In genomic region chr4:39802005-39802404, GRCh38 we compare ENCODE assay signal across 29 cellular contexts.
"Had no signal": no experiment of that assay in that cellular context is flagged by ENCODE, and none has a peak within 500 bp of the region (broad histone marks: within the 10 kb centered on the region; RNA-seq: fewer than 3 reads in every experiment).

No MANE protein-coding gene starts in this region.

- H3K27ac Mint-ChIP-seq: activated CD4-positive, alpha-beta memory T cell treated with anti-CD3 and anti-CD28 coated beads, Interleukin-2, amount 10 ng/mL, durations not matched to agents 7 days and 5 days; activated CD4-positive, alpha-beta T cell treated with anti-CD3 and anti-CD28 coated beads, Interleukin-2, amount 10 ng/mL, durations not matched to agents 7 days and 5 days; activated naive CD4-positive, alpha-beta T cell treated with anti-CD3 and anti-CD28 coated beads for 36 hours; activated naive CD4-positive, alpha-beta T cell treated with anti-CD3 and anti-CD28 coated beads, Interleukin-2, amount 50 U/mL, for 24 hours; activated naive CD8-positive, alpha-beta T cell treated with anti-CD3 and anti-CD28 coated beads for 36 hours; activated naive CD8-positive, alpha-beta T cell treated with anti-CD3 and anti-CD28 coated beads, Interleukin-2, amount 50 U/mL, for 24 hours; activated T-helper 2 cell treated with anti-CD3 and anti-CD28 coated beads, Interferon-gamma antibody, Interleukin-2, Interleukin-4, amounts not matched to agents 10 μg/mL and 5 μg/mL and 100 μg/mL, durations not matched to agents 14 hours and 24 hours and 36 hours; brain had no signal

- H3K27me3 Mint-ChIP-seq: activated CD4-positive, alpha-beta memory T cell treated with anti-CD3 and anti-CD28 coated beads, Interleukin-2, amount 10 ng/mL, durations not matched to agents 7 days and 5 days; activated CD4-positive, alpha-beta T cell treated with anti-CD3 and anti-CD28 coated beads, Interleukin-2, amount 10 ng/mL, durations not matched to agents 7 days and 5 days; activated naive CD4-positive, alpha-beta T cell treated with anti-CD3 and anti-CD28 coated beads, Interleukin-2, amount 50 U/mL, for 24 hours; activated naive CD8-positive, alpha-beta T cell treated with anti-CD3 and anti-CD28 coated beads for 36 hours; activated naive CD8-positive, alpha-beta T cell treated with anti-CD3 and anti-CD28 coated beads, Interleukin-2, amount 50 U/mL, for 24 hours; brain had no signal

- ATAC-seq: activated naive CD8-positive, alpha-beta T cell treated with anti-CD3 and anti-CD28 coated beads, Interleukin-2, amount 50 U/mL, for 24 hours; activated T-cell treated with anti-CD3 and anti-CD28 coated beads, Interleukin-2, amount 50 U/mL, for 4 hours had no signal

- H3K9me3 ChIP-seq: adrenal gland, breast epithelium, colonic mucosa, esophagus squamous epithelium had no signal

- FAIRE-seq: endometrium, endothelial cell of umbilical vein had no signal

- H3K36me3 ChIP-seq: adrenal gland, breast epithelium, cardiac muscle cell, colonic mucosa, esophagus squamous epithelium had no signal

- H3K4me3 Mint-ChIP-seq: activated CD4-positive, alpha-beta memory T cell treated with anti-CD3 and anti-CD28 coated beads, Interleukin-2, amount 10 ng/mL, durations not matched to agents 7 days and 5 days; activated CD4-positive, alpha-beta T cell treated with anti-CD3 and anti-CD28 coated beads, Interleukin-2, amount 10 ng/mL, durations not matched to agents 7 days and 5 days; activated naive CD4-positive, alpha-beta T cell treated with anti-CD3 and anti-CD28 coated beads for 36 hours; activated naive CD4-positive, alpha-beta T cell treated with anti-CD3 and anti-CD28 coated beads, Interleukin-2, amount 50 U/mL, for 24 hours; activated naive CD8-positive, alpha-beta T cell treated with anti-CD3 and anti-CD28 coated beads for 36 hours; activated naive CD8-positive, alpha-beta T cell treated with anti-CD3 and anti-CD28 coated beads, Interleukin-2, amount 50 U/mL, for 24 hours; activated T-cell treated with anti-CD3 and anti-CD28 coated beads, Interleukin-2, amount 50 U/mL, for 4 hours; brain had no signal

- H3K4me3 ChIP-seq: adrenal gland, breast epithelium, cardiac muscle cell, colonic mucosa, esophagus squamous epithelium had no signal

- H3K27ac ChIP-seq: adrenal gland, breast epithelium, cardiac muscle cell, colonic mucosa, epithelial cell of prostate, esophagus squamous epithelium had no signal

- H3K27me3 ChIP-seq: adrenal gland, breast epithelium, cardiac muscle cell, colonic mucosa, esophagus squamous epithelium had no signal

- H3K4me1 ChIP-seq: adrenal gland, breast epithelium, colonic mucosa, esophagus squamous epithelium had no signal

- H3K36me3 Mint-ChIP-seq: activated naive CD4-positive, alpha-beta T cell treated with anti-CD3 and anti-CD28 coated beads, Interleukin-2, amount 50 U/mL, for 24 hours; activated naive CD8-positive, alpha-beta T cell treated with anti-CD3 and anti-CD28 coated beads for 36 hours; brain had no signal

- H3K4me1 Mint-ChIP-seq: activated CD4-positive, alpha-beta memory T cell treated with anti-CD3 and anti-CD28 coated beads, Interleukin-2, amount 10 ng/mL, durations not matched to agents 7 days and 5 days; activated CD4-positive, alpha-beta T cell treated with anti-CD3 and anti-CD28 coated beads, Interleukin-2, amount 10 ng/mL, durations not matched to agents 7 days and 5 days; activated naive CD4-positive, alpha-beta T cell treated with anti-CD3 and anti-CD28 coated beads, Interleukin-2, amount 50 U/mL, for 24 hours; activated naive CD8-positive, alpha-beta T cell treated with anti-CD3 and anti-CD28 coated beads for 36 hours; activated naive CD8-positive, alpha-beta T cell treated with anti-CD3 and anti-CD28 coated beads, Interleukin-2, amount 50 U/mL, for 24 hours; brain had no signal

- H3K9me3 Mint-ChIP-seq: activated CD4-positive, alpha-beta memory T cell treated with anti-CD3 and anti-CD28 coated beads, Interleukin-2, amount 10 ng/mL, durations not matched to agents 7 days and 5 days; activated CD4-positive, alpha-beta T cell treated with anti-CD3 and anti-CD28 coated beads, Interleukin-2, amount 10 ng/mL, durations not matched to agents 7 days and 5 days; activated naive CD4-positive, alpha-beta T cell treated with anti-CD3 and anti-CD28 coated beads for 36 hours; activated naive CD4-positive, alpha-beta T cell treated with anti-CD3 and anti-CD28 coated beads, Interleukin-2, amount 50 U/mL, for 24 hours; activated naive CD8-positive, alpha-beta T cell treated with anti-CD3 and anti-CD28 coated beads for 36 hours; activated naive CD8-positive, alpha-beta T cell treated with anti-CD3 and anti-CD28 coated beads, Interleukin-2, amount 50 U/mL, for 24 hours; activated T-cell treated with anti-CD3 and anti-CD28 coated beads, Interleukin-2, amount 50 U/mL, for 4 hours; activated T-helper 2 cell treated with anti-CD3 and anti-CD28 coated beads, Interferon-gamma antibody, Interleukin-2, Interleukin-4, amounts not matched to agents 10 μg/mL and 5 μg/mL and 100 μg/mL, durations not matched to agents 14 hours and 24 hours and 36 hours; brain had no signal

- DNase-seq: activated CD4-positive, alpha-beta memory T cell treated with anti-CD3 and anti-CD28 coated beads, Interleukin-2, amount 10 ng/mL, durations not matched to agents 7 days and 5 days; activated CD4-positive, alpha-beta T cell treated with anti-CD3 and anti-CD28 coated beads for 1 hour; activated CD4-positive, alpha-beta T cell treated with anti-CD3 and anti-CD28 coated beads for 4 hours; activated CD4-positive, alpha-beta T cell treated with anti-CD3 and anti-CD28 coated beads, Interleukin-2, amount 10 ng/mL, durations not matched to agents 7 days and 5 days; activated CD4-positive, alpha-beta T cell treated with anti-CD3 and anti-CD28 coated beads, Interleukin-2, amount 50 U/mL, for 4 hours; activated effector memory CD4-positive, alpha-beta T cell treated with anti-CD3 and anti-CD28 coated beads, Interleukin-2, amount 50 U/mL, for 16 hours; activated naive CD4-positive, alpha-beta T cell treated with anti-CD3 and anti-CD28 coated beads for 36 hours; activated naive CD8-positive, alpha-beta T cell treated with anti-CD3 and anti-CD28 coated beads for 36 hours; activated naive CD8-positive, alpha-beta T cell treated with anti-CD3 and anti-CD28 coated beads, Interleukin-2, amount 50 U/mL, for 24 hours; activated T-cell treated with anti-CD3 and anti-CD28 coated beads, Interleukin-2, amount 50 U/mL, for 4 hours; adrenal gland; amygdala; aorta; central memory CD4-positive, alpha-beta T cell; cerebellar nuclear complex; colonic mucosa; effector CD8-positive, alpha-beta T cell; esophagus squamous epithelium; foreskin melanocyte; head of caudate nucleus; T-helper 2 cell had no signal
